ENCODE assay signal across 1 cellular context in genomic region chr15:84749111-84749991, GRCh38.
TF ChIP-seq lines count a peak whose summit lies in the region.

No MANE protein-coding gene starts in this region.

TF ChIP-seq in HepG2, 621 proteins besides CTCF, POLR2A, EP300 and RAD21 (continued from another document and continues in another):
- TF ChIP-seq TFDP1 (CRISPR knock-in tag; IDR thresholded peaks at IDR 0.05; ENCODE audit: borderline replicate concordance) (peak; percentile 51; the same call in 1 of the 2 replicates), NFYC (CRISPR knock-in tag; IDR thresholded peaks at IDR 0.05) (no peak), ZFP91 (CRISPR knock-in tag; IDR thresholded peaks at IDR 0.05; ENCODE audit: borderline replicate concordance) (0 out of 2 replicates have a peak, but pooled peaks have one; percentile 28), MYNN (CRISPR knock-in tag; IDR thresholded peaks at IDR 0.05; ENCODE audit: low read depth) (peak; percentile 66; the same call in 1 of the 2 replicates), THRA (CRISPR knock-in tag; IDR thresholded peaks at IDR 0.05; ENCODE audit: borderline replicate concordance) (peak; percentile 46; the same call in 1 of the 2 replicates), CREB3 (CRISPR knock-in tag; IDR thresholded peaks at IDR 0.05) (no peak), ZHX1 (CRISPR knock-in tag; IDR thresholded peaks at IDR 0.05; ENCODE audit: low read depth) (0 out of 2 replicates have a peak, but pooled peaks have one; percentile 74), ZNF205 (CRISPR knock-in tag; IDR thresholded peaks at IDR 0.05) (no peak; the same call in 1 of the 2 replicates), ARID4A (CRISPR knock-in tag; IDR thresholded peaks at IDR 0.05; ENCODE audit: borderline replicate concordance) (peak; percentile 63; the same call in 1 of the 2 replicates), ZNF263 (CRISPR knock-in tag; IDR thresholded peaks at IDR 0.05) (peak; percentile 94), ZFAT (CRISPR knock-in tag; conservative IDR thresholded peaks at IDR 0.05) (no peak), ZMYM4 (CRISPR knock-in tag; IDR thresholded peaks at IDR 0.05) (peak; percentile 36; the same call in 1 of the 2 replicates), GABPA (IDR thresholded peaks at IDR 0.05; ENCODE audit: low read depth, low read length) (no peak), GABPA (CRISPR knock-in tag; IDR thresholded peaks at IDR 0.05; ENCODE audit: low read depth) (peak; percentile 27; the same call in 1 of the 2 replicates), SIN3A (IDR thresholded peaks at IDR 0.05; ENCODE audit: borderline replicate concordance, low read depth, low read length) (peak; percentile 36; the same call in 1 of the 2 replicates), CBX1 (IDR thresholded peaks at IDR 0.05; ENCODE audit: low read depth) (peak; percentile 13), KIAA2018 (CRISPR knock-in tag; IDR thresholded peaks at IDR 0.05; ENCODE audit: borderline replicate concordance) (no peak), TARDBP (CRISPR knock-in tag; IDR thresholded peaks at IDR 0.05) (0 out of 2 replicates have a peak, but pooled peaks have one; percentile 46), ZNF280B (CRISPR knock-in tag; IDR thresholded peaks at IDR 0.05; ENCODE audit: borderline replicate concordance) (0 out of 2 replicates have a peak, but pooled peaks have one; percentile 14), PAWR (CRISPR knock-in tag; IDR thresholded peaks at IDR 0.05; ENCODE audit: borderline replicate concordance) (no peak), GZF1 (CRISPR knock-in tag; IDR thresholded peaks at IDR 0.05) (peak; percentile 64; the same call in 1 of the 2 replicates), DMAP1 (CRISPR knock-in tag; IDR thresholded peaks at IDR 0.05) (0 out of 2 replicates have a peak, but pooled peaks have one; percentile 17), ZNF280D (CRISPR knock-in tag; IDR thresholded peaks at IDR 0.05) (0 out of 2 replicates have a peak, but pooled peaks have one; percentile 30)
